ENCODE assay signal across 9 cellular contexts in the genomic region with DNA sequence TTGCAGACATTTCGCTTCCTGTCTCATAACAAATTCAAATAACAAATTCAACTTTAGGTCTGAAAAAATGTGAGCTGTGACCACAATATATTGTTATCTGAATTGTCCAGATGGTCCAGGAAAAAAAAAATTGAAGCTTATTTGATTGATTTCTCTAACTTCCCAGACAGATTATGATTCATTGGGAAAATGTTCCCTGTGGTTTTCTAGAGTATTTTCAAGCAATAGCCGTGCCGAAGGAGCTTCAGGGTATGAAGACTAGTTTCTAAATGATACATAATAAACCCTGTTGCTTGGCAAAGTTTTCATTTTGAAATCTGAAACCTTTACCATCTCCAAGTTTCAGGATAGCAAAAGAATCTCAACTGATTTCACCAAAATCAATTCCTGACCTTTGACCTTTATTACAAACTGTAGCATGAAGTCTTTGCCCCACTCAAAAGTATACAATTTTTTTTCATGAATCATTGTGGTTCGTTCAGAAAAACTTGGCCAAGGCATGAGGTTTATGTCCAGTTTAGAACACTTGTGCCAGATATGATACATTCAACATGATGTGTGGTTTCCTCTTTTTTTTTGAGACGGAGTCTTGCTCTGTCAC.
DNase-seq lines count a peak whose midpoint lies in the region; ATAC-seq and TF ChIP-seq lines count a peak whose summit lies in the region.
"Had no signal": no experiment of that assay in that cellular context is flagged by ENCODE, and none has a peak within 500 bp of the region (broad histone marks: within the 10 kb centered on the region; RNA-seq: fewer than 3 reads in every experiment).

No MANE protein-coding gene starts in this region.

- DNase-seq in activated T-cell treated with anti-CD3 and anti-CD28 coated beads, Interleukin-2, amount 50 U/mL, for 24 hours = no peak
- no peak for DNase-seq in activated T-cell treated with anti-CD3 and anti-CD28 coated beads, Interleukin-2, amount 50 U/mL, for 48 hours
- DNase-seq in amniotic stem cell (lab: John Stamatoyannopoulos, UW) (peak; percentile 89), iris pigment epithelial cell (ENCODE audit: low read depth) (peak; percentile 96), type B pancreatic cell (ENCODE audit: extremely low spot score, unreplicated experiment) (no peak), NCI-H1105 treated with DMSO at 0.1 percent for 48 hours (lab: John Stamatoyannopoulos, UW) (no peak), NCI-H146 (lab: John Stamatoyannopoulos, UW) (no peak)
- DNase-seq: NCI-H82 had no signal

- peaks cover 11% of the 10 kb centered on the region for H3K4me1 Mint-ChIP-seq in activated T-cell treated with anti-CD3 and anti-CD28 coated beads, Interleukin-2, amount 50 U/mL, for 24 hours (ENCODE audit: low read depth)
- H3K4me1 Mint-ChIP-seq in type B pancreatic cell (ENCODE audit: unreplicated experiment) = peaks cover 34% of the 10 kb centered on the region

- H3K36me3 Mint-ChIP-seq in activated T-cell treated with anti-CD3 and anti-CD28 coated beads, Interleukin-2, amount 50 U/mL, for 24 hours (ENCODE audit: low read depth) = no peaks in the 10 kb centered on the region
- H3K36me3 Mint-ChIP-seq in type B pancreatic cell = peaks cover 4% of the 10 kb centered on the region

- no peak for TF ChIP-seq CTCF in type B pancreatic cell (conservative IDR thresholded peaks at IDR 0.05)

- peak overlapping the region; percentile 59 for H3K27ac Mint-ChIP-seq in activated T-cell treated with anti-CD3 and anti-CD28 coated beads, Interleukin-2, amount 50 U/mL, for 24 hours
- peak overlapping the region; percentile 86 for H3K27ac Mint-ChIP-seq in type B pancreatic cell

- no peak for ATAC-seq in GM18858 (IDR thresholded peaks at IDR 0.05; ENCODE audit: unreplicated experiment)

- no peaks in the 10 kb centered on the region for H3K9me3 Mint-ChIP-seq in activated T-cell treated with anti-CD3 and anti-CD28 coated beads, Interleukin-2, amount 50 U/mL, for 24 hours
- H3K9me3 Mint-ChIP-seq in type B pancreatic cell = peaks cover 15% of the 10 kb centered on the region

- no peak overlapping the region for H3K4me3 Mint-ChIP-seq in activated T-cell treated with anti-CD3 and anti-CD28 coated beads, Interleukin-2, amount 50 U/mL, for 24 hours
- H3K4me3 Mint-ChIP-seq in type B pancreatic cell = peak overlapping the region; percentile 46

- peaks cover 3% of the 10 kb centered on the region for H3K27me3 Mint-ChIP-seq in activated T-cell treated with anti-CD3 and anti-CD28 coated beads, Interleukin-2, amount 50 U/mL, for 24 hours
- H3K27me3 Mint-ChIP-seq in type B pancreatic cell = no peaks in the 10 kb centered on the region

Comparison
In these comparisons a context has a peak if more than half of its experiments do, and no peak if none do; other contexts are left out.
1. DNase-seq: peak in amniotic stem cell (single experiment) and iris pigment epithelial cell (single experiment); none in activated T-cell treated with anti-CD3 and anti-CD28 coated beads, Interleukin-2, amount 50 U/mL, for 24 hours (single experiment), activated T-cell treated with anti-CD3 and anti-CD28 coated beads, Interleukin-2, amount 50 U/mL, for 48 hours (0 of 2), type B pancreatic cell (single experiment), NCI-H1105 treated with DMSO at 0.1 percent for 48 hours (single experiment) and NCI-H146 (single experiment).